ENCODE assay signal across 10 cellular contexts in the genomic region with DNA sequence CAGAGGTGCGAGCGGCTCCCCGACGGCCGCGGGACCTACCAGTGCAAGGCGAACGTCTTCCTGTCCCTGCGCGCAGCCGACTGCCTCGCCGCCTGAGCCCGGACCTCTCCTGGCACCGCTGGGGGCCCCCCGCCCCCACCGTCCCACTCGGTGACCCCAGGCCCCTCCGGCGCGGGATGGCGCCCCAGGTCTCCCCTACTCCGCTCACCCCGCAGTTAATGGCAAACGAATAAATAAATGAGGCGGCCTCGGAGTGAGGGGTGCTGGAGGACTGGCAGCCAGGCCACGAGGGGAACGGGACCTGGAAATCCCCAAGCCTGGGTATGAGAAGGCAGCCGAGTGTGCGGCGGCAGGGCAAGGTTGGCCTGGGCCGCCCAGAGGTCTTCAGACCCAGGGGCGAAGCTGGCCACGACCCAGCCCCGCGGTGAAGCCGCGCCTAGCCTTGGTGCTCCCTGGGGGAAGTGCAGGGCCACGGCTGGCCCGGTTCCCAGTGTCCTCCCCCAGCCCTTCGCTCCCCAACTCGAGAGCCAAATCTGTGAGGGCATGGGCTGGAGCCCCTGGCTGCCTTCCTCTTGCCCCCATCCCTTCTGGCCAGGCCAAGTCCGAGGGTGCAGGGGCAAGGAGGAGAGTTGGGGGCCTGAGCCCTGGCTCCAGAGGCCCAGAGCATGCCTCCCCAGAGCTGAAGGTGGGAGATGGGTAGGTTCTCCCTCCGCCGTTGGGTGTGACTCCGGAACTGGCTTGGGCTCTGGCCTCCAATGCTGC. TPM values are rescaled to one million over a fixed set of nuclear protein-coding genes. Genes with fewer than 3 reads are reported as not detected.
A peak's percentile ranks its signal among the peaks of the same experiment; 100 is the strongest.
DNase-seq lines count a peak whose midpoint lies in the region; ATAC-seq and TF ChIP-seq lines count a peak whose summit lies in the region.
"Had no signal": no experiment of that assay in that cellular context is flagged by ENCODE, and none has a peak within 500 bp of the region (broad histone marks: within the 10 kb centered on the region; RNA-seq: fewer than 3 reads in every experiment).

No MANE protein-coding gene starts in this region.

- 87% methylated on average over 4 of the region's 47 CpGs for WGBS in mammary epithelial cell (ENCODE audit: low coverage, missing lambda C conversion rate)

- no peak for TF ChIP-seq CTCF in mammary epithelial cell (conservative IDR thresholded peaks at IDR 0.05 in 1 of 2, IDR thresholded peaks at IDR 0.05 in 1 of 2; ENCODE audit: extremely low read depth in 1 of 2, insufficient read depth in 1 of 2, low read depth in 1 of 2, low read length in 2 of 2)

- H3K27ac ChIP-seq in HUES6 (ENCODE audit: low read depth, low read length) (no peak overlapping the region), mammary epithelial cell (ENCODE audit: insufficient read depth, low read depth, low read length) (no peak overlapping the region), substantia nigra (ENCODE audit: low read depth, low read length, poor library complexity, severe bottlenecking) (peak overlapping the region; percentile 63)
- H3K27ac ChIP-seq: epithelial cell of prostate had no signal

- H3K9me3 ChIP-seq in HUES6 (ENCODE audit: control insufficient read depth, insufficient read depth, low read depth, low read length) (no peaks in the 10 kb centered on the region), mammary epithelial cell (replicated peaks; ENCODE audit: insufficient read depth, low read length) (no peaks in the 10 kb centered on the region)

- CTCF ChIA-PET in mammary epithelial cell (lab: Charles Lee; ENCODE audit: low non-redundant PET): no interaction called here

- peak; percentile 38 for ATAC-seq in left colon

- H4K20me1 ChIP-seq in mammary epithelial cell (ENCODE audit: insufficient read depth, low read length): no peaks in the 10 kb centered on the region

- H3K4me1 ChIP-seq in HUES6 (ENCODE audit: control insufficient read depth, insufficient read depth, low read length) (0 out of 2 replicates have a peak, but pooled peaks cover 9% of the 10 kb centered on the region), mammary epithelial cell (ENCODE audit: insufficient read depth, low read length) (peaks cover 8% of the 10 kb centered on the region)

- in situ Hi-C loops in mammary epithelial cell (cut with MboI; ENCODE audit: low sequenced_read_pairs in 2 of 2): no loop called here

- intact Hi-C loops in mammary epithelial cell (cut with micrococcal nuclease) (no loop called here), left colon (cut with DNase I, micrococcal nuclease) (no loop called here)

- peaks cover 20% of the 10 kb centered on the region for H3K27me3 ChIP-seq in HUES6 (ENCODE audit: control insufficient read depth, insufficient read depth, low read length)
- no peaks in the 10 kb centered on the region for H3K27me3 ChIP-seq in mammary epithelial cell (ENCODE audit: insufficient read depth, low read length)

- H2AFZ ChIP-seq in mammary epithelial cell (ENCODE audit: low read depth, low read length): no peak overlapping the region

- dilution Hi-C loops in mammary epithelial cell (cut with HindIII; ENCODE audit: low sequenced_read_pairs): no loop called here

- peak overlapping the region; percentile 68 for H3K4me2 ChIP-seq in mammary epithelial cell (ENCODE audit: insufficient read depth, low read depth, low read length)

- DNase-seq in mammary epithelial cell (no peak), left colon (no peak), substantia nigra (lab: John Stamatoyannopoulos, UW) (peak in 1 of 49 donors; percentile 60), NCI-H2107 treated with DMSO at 0.1 percent for 48 hours (lab: John Stamatoyannopoulos, UW; ENCODE audit: unreplicated experiment) (no peak), inferior parietal cortex (ENCODE audit: extremely low spot score) (no peak)
- no peak for DNase-seq in effector CD4-positive, alpha-beta T cell
- DNase-seq: activated naive CD4-positive, alpha-beta T cell treated with Interleukin-2 at 50 U/mL for 16 hours; NCI-H774 had no signal

- no TSS peak for BruUV-seq in mammary epithelial cell (replicated peaks; lab: Mats Ljungman, UMichigan)

- H3K36me3 ChIP-seq in HUES6 (ENCODE audit: control insufficient read depth, insufficient read depth, low read length): peaks cover 65% of the 10 kb centered on the region
- H3K36me3 ChIP-seq in mammary epithelial cell (ENCODE audit: insufficient read depth, low read length): peaks cover 2% of the 10 kb centered on the region

- H3K9ac ChIP-seq in HUES6 (ENCODE audit: low read length) (no peak overlapping the region), mammary epithelial cell (ENCODE audit: insufficient read depth, low read length) (no peak overlapping the region)

- H3K4me3 ChIP-seq in HUES6 (ENCODE audit: low read depth, low read length): peak overlapping the region; percentile 53
- H3K4me3 ChIP-seq in mammary epithelial cell (replicated peaks in 1 of 3; ENCODE audit: insufficient read depth in 1 of 3, low read depth in 2 of 3, low read length in 3 of 3): peak overlapping the region in 1 of 3 experiments; percentile 9

- no peaks in the 10 kb centered on the region for H3K79me2 ChIP-seq in mammary epithelial cell (ENCODE audit: insufficient read depth, low read length)

RNA-seq across cellular contexts. Expression of gene NPB, which starts 0.8 kb away (rescaled TPM):
- total RNA-seq in mammary epithelial cell (not detected), left colon (under 1 TPM in 1 of 2 donors, not detected in 1; 0.11 TPM)
- 0.06 TPM for polyA plus RNA-seq in mammary epithelial cell
- not detected for polyA minus RNA-seq in mammary epithelial cell

RNA-seq across cellular contexts. Expression of gene PCYT2, which starts 8.4 kb away (rescaled TPM):
- 10 to 100 TPM; 23.5 to 48.7 TPM for total RNA-seq in mammary epithelial cell
- 51.6 TPM for polyA plus RNA-seq in mammary epithelial cell
- polyA minus RNA-seq in mammary epithelial cell: 33.7 TPM
- 10 to 100 TPM; 49.9 to 68.9 TPM for total RNA-seq in left colon

RNA-seq across cellular contexts. Expression of gene ANAPC11, which starts 11.3 kb away (rescaled TPM):
- total RNA-seq in mammary epithelial cell: 100 to 1,000 TPM in 1 of 2 donors, 10 to 100 TPM in 1; 65.3 to 112 TPM
- 285 TPM for polyA plus RNA-seq in mammary epithelial cell
- 68.5 TPM for polyA minus RNA-seq in mammary epithelial cell
- total RNA-seq in left colon: 10 to 100 TPM; 83.6 to 88.6 TPM

RNA-seq across cellular contexts. Expression of gene ALYREF, which starts 11.4 kb away (rescaled TPM):
- total RNA-seq in mammary epithelial cell (100 to 1,000 TPM in 1 of 2 donors, 10 to 100 TPM in 1; 51.2 to 106 TPM), left colon (10 to 100 TPM; 43.9 to 69.8 TPM)
- 72.8 TPM for polyA plus RNA-seq in mammary epithelial cell
- polyA minus RNA-seq in mammary epithelial cell: 122 TPM

RNA-seq across cellular contexts. Expression of gene SIRT7, which starts 15.1 kb away (rescaled TPM):
- total RNA-seq in mammary epithelial cell (10 to 100 TPM; 15.5 to 28.1 TPM), left colon (10 to 100 TPM; 63.2 to 67.5 TPM)
- 7.2 TPM for polyA plus RNA-seq in mammary epithelial cell
- 12.6 TPM for polyA minus RNA-seq in mammary epithelial cell
